In genomic region chr3:152263711-152264110, GRCh38 we compare ENCODE assay signal across 16 cellular contexts. TPM values are rescaled to one million over a fixed set of nuclear protein-coding genes. Genes with fewer than 3 reads are reported as not detected.
DNase-seq lines count a peak whose midpoint lies in the region; ATAC-seq, FAIRE-seq and TF ChIP-seq lines count a peak whose summit lies in the region.
"Had no signal": no experiment of that assay in that cellular context is flagged by ENCODE, and none has a peak within 500 bp of the region (broad histone marks: within the 10 kb centered on the region; RNA-seq: fewer than 3 reads in every experiment).

No MANE protein-coding gene starts in this region.

- TF ChIP-seq CTCF in HFFc6 (IDR thresholded peaks at IDR 0.05) (no peak), K562 (IDR thresholded peaks at IDR 0.05 in 2 of 3, conservative IDR thresholded peaks at IDR 0.05 in 1 of 3; ENCODE audit: insufficient read depth in 2 of 3, low read depth in 1 of 3, low read length in 3 of 3) (no peak), gastrocnemius medialis (IDR thresholded peaks at IDR 0.05 in 4 of 5, conservative IDR thresholded peaks at IDR 0.05 in 1 of 5) (no peak)

- no TSS peak for BruUV-seq in K562 (replicated peaks; lab: Mats Ljungman, UMichigan)

- in situ Hi-C loops in K562 (cut with MboI) (no loop called here), gastrocnemius medialis (cut with MboI; ENCODE audit: low sequenced_read_pairs in 4 of 4) (loop anchor here in 2 of 4 donors (10.0 to 25.0 kb wide), 2 partner anchors 174 to 181 kb away; no protein-coding TSS in a partner anchor)

- POLR2A ChIA-PET in CD4-positive, alpha-beta memory T cell (lab: Charles Lee; ENCODE audit: partially characterized antibody): interaction anchor here (0.6 to 15.9 kb wide), 4 partner anchors 7 to 65 kb away, joined by 3 to 414 read pairs (median 154); no protein-coding TSS in a partner anchor
- POLR2A ChIA-PET in K562 (lab: Yijun Ruan, JAX): interaction anchor here (1.2 to 1.6 kb wide), 3 partner anchors 9 to 21 kb away, joined by 3 to 4 read pairs (median 4); no protein-coding TSS in a partner anchor

- peaks cover 67 to 90% (median 77%) of the 10 kb centered on the region in 4 donors for H3K4me1 Mint-ChIP-seq in CD4-positive, alpha-beta memory T cell
- H3K4me1 Mint-ChIP-seq in HFFc6 (ENCODE audit: low read depth): peaks cover 60% of the 10 kb centered on the region

- H3K9me3 Mint-ChIP-seq in CD4-positive, alpha-beta memory T cell: no peaks in the 10 kb centered on the region
- H3K9me3 Mint-ChIP-seq in HFFc6: no peaks in the 10 kb centered on the region
- H3K9me3 Mint-ChIP-seq: H9 had no signal

- H3K27ac ChIP-seq in CD4-positive, alpha-beta memory T cell (ENCODE audit: low read depth, low read length): no peak overlapping the region
- H3K27ac ChIP-seq in K562 (ENCODE audit: extremely low read depth, low read depth, low read length) (no peak overlapping the region), gastrocnemius medialis (peak overlapping the region; percentile 14 to 99 (median 26))
- H3K27ac ChIP-seq: ovary had no signal

- peaks cover 30 to 33% of the 10 kb centered on the region in 2 donors for H3K36me3 Mint-ChIP-seq in CD4-positive, alpha-beta memory T cell
- no peaks in the 10 kb centered on the region for H3K36me3 Mint-ChIP-seq in HFFc6 (ENCODE audit: low read depth)

- TF ChIP-seq POLR2A in K562 (conservative IDR thresholded peaks at IDR 0.05) (no peak), gastrocnemius medialis (IDR thresholded peaks at IDR 0.05) (no peak)

- H4K20me1 ChIP-seq in K562 (replicated peaks; ENCODE audit: control insufficient read depth, insufficient read depth, low read length): no peaks in the 10 kb centered on the region

- H3K27me3 ChIP-seq in CD4-positive, alpha-beta memory T cell (ENCODE audit: insufficient read depth, low read length): no peaks in the 10 kb centered on the region
- H3K27me3 ChIP-seq in K562 (ENCODE audit: control insufficient read depth in 2 of 2, insufficient read depth in 2 of 2, low read length in 2 of 2) (no peaks in the 10 kb centered on the region), gastrocnemius medialis (no peaks in the 10 kb centered on the region)
- H3K27me3 ChIP-seq: MG63, ovary had no signal

- no peak for DNase-seq in CD4-positive, alpha-beta memory T cell
- DNase-seq in HFFc6: no peak
- no peak for DNase-seq in K562 (ENCODE audit: extremely low read depth in 1 of 4, low spot score in 3 of 4)
- DNase-seq in gastrocnemius medialis: no peak
- no peak for DNase-seq in GM03348 (ENCODE audit: low spot score)
- no peak for DNase-seq in stimulated activated naive CD4-positive, alpha-beta T cell (lab: John Stamatoyannopoulos, UW)
- no peak for DNase-seq in central memory CD4-positive, alpha-beta T cell
- DNase-seq: H9; head of caudate nucleus; MG63; NCI-H1694 treated with DMSO at 0.1 percent for 48 hours; ovary; stimulated activated CD4-positive, alpha-beta T cell treated with anti-CD3 and anti-CD28 coated beads, Interleukin-2, amount 100 ng/mL, for 24 hours; substantia nigra had no signal

- H3K36me3 ChIP-seq in CD4-positive, alpha-beta memory T cell (ENCODE audit: insufficient read depth, low read length): no peaks in the 10 kb centered on the region
- H3K36me3 ChIP-seq in K562 (ENCODE audit: control insufficient read depth, insufficient read depth, low read length): peaks cover 10% of the 10 kb centered on the region; the same call in 1 of the 3 replicates
- H3K36me3 ChIP-seq in gastrocnemius medialis: no peaks in the 10 kb centered on the region
- H3K36me3 ChIP-seq: ovary had no signal

- H3K27ac Mint-ChIP-seq in CD4-positive, alpha-beta memory T cell: peak overlapping the region; percentile 25 to 88 (median 76)
- peak overlapping the region; percentile 44; the same call in 1 of the 2 replicates for H3K27ac Mint-ChIP-seq in HFFc6
- H3K27ac Mint-ChIP-seq: H9 had no signal

- peaks cover 90% of the 10 kb centered on the region for H3K4me1 ChIP-seq in CD4-positive, alpha-beta memory T cell (ENCODE audit: insufficient read depth, low read length)
- peaks cover 8 to 49% of the 10 kb centered on the region in 2 experiments for H3K4me1 ChIP-seq in K562 (replicated peaks in 1 of 2; ENCODE audit: control insufficient read depth in 2 of 2, insufficient read depth in 2 of 2, low read length in 2 of 2)
- H3K4me1 ChIP-seq in gastrocnemius medialis: peaks cover 35 to 50% of the 10 kb centered on the region in 2 donors

- peak overlapping the region in 5 of 8 donors; percentile 11 to 64 (median 36) for H3K4me3 Mint-ChIP-seq in CD4-positive, alpha-beta memory T cell
- H3K4me3 Mint-ChIP-seq in HFFc6: no peak overlapping the region
- H3K4me3 Mint-ChIP-seq: H9 had no signal

- no peaks in the 10 kb centered on the region for H3K9me1 ChIP-seq in K562 (ENCODE audit: control insufficient read depth, insufficient read depth, low read length)

- no peak overlapping the region for H2AFZ ChIP-seq in K562 (ENCODE audit: low read depth, low read length)

- FAIRE-seq in K562 (lab: Jason Lieb, UNC): no peak
- FAIRE-seq: G401.6, HepG2 had no signal

- H3K27me3 Mint-ChIP-seq in CD4-positive, alpha-beta memory T cell: no peaks in the 10 kb centered on the region
- peaks cover 3% of the 10 kb centered on the region for H3K27me3 Mint-ChIP-seq in HFFc6 (ENCODE audit: insufficient read depth)

- no peak overlapping the region for H3K9ac ChIP-seq in K562 (ENCODE audit: insufficient read depth in 1 of 2, low read depth in 2 of 2, low read length in 2 of 2)

- H3K79me2 ChIP-seq in K562 (ENCODE audit: control insufficient read depth, insufficient read depth, low read length): peaks cover 90% of the 10 kb centered on the region

- no peak for TF ChIP-seq RAD21 in K562 (CRISPR knock-in tag; conservative IDR thresholded peaks at IDR 0.05 in 1 of 2, IDR thresholded peaks at IDR 0.05 in 1 of 2)

- no peak overlapping the region for H3K4me2 ChIP-seq in K562 (ENCODE audit: insufficient read depth, low read length)

- intact Hi-C loops in CD4-positive, alpha-beta memory T cell (cut with micrococcal nuclease): no loop called here
- intact Hi-C loops in K562 (cut with micrococcal nuclease): no loop called here
- intact Hi-C loops in gastrocnemius medialis (cut with DNase I; ENCODE audit: low total_unique reads): loop anchor here (10.0 kb wide), 1 partner anchor 189 kb away; no protein-coding TSS in a partner anchor

- no peak overlapping the region for H3K4me3 ChIP-seq in CD4-positive, alpha-beta memory T cell (ENCODE audit: low read length in 2 of 2)
- H3K4me3 ChIP-seq in K562: no peak overlapping the region
- no peak overlapping the region for H3K4me3 ChIP-seq in gastrocnemius medialis
- H3K4me3 ChIP-seq: MG63, ovary had no signal

- CTCF ChIA-PET in CD4-positive, alpha-beta memory T cell (lab: Charles Lee; ENCODE audit: partially characterized antibody): no interaction called here
- CTCF ChIA-PET in K562 (lab: Yijun Ruan, JAX; ENCODE audit: low intra/inter-chr PET ratio): no interaction called here

- ATAC-seq in K562: no peak
- ATAC-seq in gastrocnemius medialis: no peak
- ATAC-seq: HepG2 had no signal

- TF ChIP-seq EP300 in K562 (IDR thresholded peaks at IDR 0.05; ENCODE audit: low read length): no peak

- H3K9me3 ChIP-seq in CD4-positive, alpha-beta memory T cell (ENCODE audit: control insufficient read depth in 1 of 2, low read length in 2 of 2): no peaks in the 10 kb centered on the region
- H3K9me3 ChIP-seq in K562 (replicated peaks; ENCODE audit: control insufficient read depth, insufficient read depth, low read depth, low read length) (no peaks in the 10 kb centered on the region; the same call in 1 of the 2 replicates), gastrocnemius medialis (no peaks in the 10 kb centered on the region)
- H3K9me3 ChIP-seq: MG63, ovary had no signal

- 97% methylated on average over 2 of the region's 2 CpGs for WGBS in K562 (ENCODE audit: insufficient coverage, low coverage, missing lambda C conversion rate)

TF ChIP-seq in K562, 482 proteins besides CTCF, POLR2A, EP300 and RAD21 (continues in another document):
- TF ChIP-seq SUPT5H (IDR thresholded peaks at IDR 0.05): no peak
- no peak for TF ChIP-seq KDM5B (IDR thresholded peaks at IDR 0.05; ENCODE audit: insufficient replicate concordance, low read depth, low read length)
- no peak for TF ChIP-seq ZFP36 (IDR thresholded peaks at IDR 0.05; ENCODE audit: low read depth, low read length, partially characterized antibody)
- 0 out of 2 replicates have a peak, but pooled peaks have one; percentile 18 for TF ChIP-seq ARID1B (IDR thresholded peaks at IDR 0.05)
- no peak for TF ChIP-seq SP1 (CRISPR knock-in tag; IDR thresholded peaks at IDR 0.05)
- 0 out of 2 replicates have a peak, but pooled peaks have one; percentile 29 for TF ChIP-seq XRCC3 (IDR thresholded peaks at IDR 0.05)

RNA-seq across cellular contexts. Expression of gene MBNL1, which starts 5.0 kb away (rescaled TPM):
- 100 to 1,000 TPM; 420 to 430 TPM for total RNA-seq in CD4-positive, alpha-beta memory T cell
- polyA plus RNA-seq in CD4-positive, alpha-beta memory T cell: 100 to 1,000 TPM; 289 to 302 TPM
- total RNA-seq in HFFc6 (2021; fragmentation: NEBNext Ultra II Directional; extraction: Animal tissue kit (Norgen Biotek cat#: 25700)): 100 to 1,000 TPM; 200 to 291 (median 244) TPM
- total RNA-seq in K562 (2011; cell fraction: chromatin; rRNA removed; ENCODE audit: low replicate concordance): 337 and 524 TPM in 2 replicates
- 154 and 188 TPM in 2 replicates for total RNA-seq in K562 (2011; cell fraction: nucleolus; rRNA removed)
- 277 and 417 TPM in 2 replicates for total RNA-seq in K562 (2011; cell fraction: nucleoplasm; rRNA removed)
- total RNA-seq in K562 (2014; rRNA removed) (240 and 243 TPM in 2 replicates), K562 (2014; rRNA removed; fragmentation: Illumina TruSeq; extraction: Trizol) (220 and 241 TPM in 2 replicates), K562 (2015; rRNA removed; fragmentation: Illumina TruSeq; extraction: Trizol) (220 and 243 TPM in 2 replicates), K562 (2021) (217 and 231 TPM in 2 replicates), gastrocnemius medialis (100 to 1,000 TPM; 519 to 597 (median 557) TPM)
- polyA plus RNA-seq in K562 (2011; rRNA removed) (116 and 133 TPM in 2 replicates), K562 (2014; fragmentation: Illumina TruSeq; extraction: Trizol) (202 and 221 TPM in 2 replicates), K562 (2014; fragmentation: Nextera tagmentation; extraction: Ambion mirVana) (10 to 100 TPM; 70.3 to 87.3 TPM), K562 (2014; rRNA removed) (104 and 107 TPM in 2 replicates)
- 101 and 150 TPM in 2 replicates for polyA plus RNA-seq in K562 (2011; cell fraction: cytosol; rRNA removed)
- polyA plus RNA-seq in K562 (2011; cell fraction: nucleus; rRNA removed): 108 and 135 TPM in 2 replicates
- 74.4 and 91.9 TPM in 2 replicates for polyA plus RNA-seq in K562 (2012)
- polyA minus RNA-seq in K562 (2011; rRNA and poly(A)+ RNA removed): 431 and 448 TPM in 2 replicates
- 216 and 268 TPM in 2 replicates for polyA minus RNA-seq in K562 (2011; cell fraction: cytosol; rRNA and poly(A)+ RNA removed)
- 326 and 485 TPM in 2 replicates for polyA minus RNA-seq in K562 (2011; cell fraction: nucleus; rRNA and poly(A)+ RNA removed)

Comparison
In these comparisons a context has a peak if more than half of its experiments do, and no peak if none do; other contexts are left out.
1. H3K27ac ChIP-seq: peak in gastrocnemius medialis (4 of 4); none in CD4-positive, alpha-beta memory T cell (single experiment) and K562 (single experiment).